ENCODE assay signal across 14 cellular contexts in genomic region chr6:165664553-165665383, GRCh38. TPM values are rescaled to one million over a fixed set of nuclear protein-coding genes. Genes with fewer than 3 reads are reported as not detected.
DNase-seq lines count a peak whose midpoint lies in the region; ATAC-seq and TF ChIP-seq lines count a peak whose summit lies in the region.
"Had no signal": no experiment of that assay in that cellular context is flagged by ENCODE, and none has a peak within 500 bp of the region (broad histone marks: within the 10 kb centered on the region; RNA-seq: fewer than 3 reads in every experiment).

No MANE protein-coding gene starts in this region.

- in situ Hi-C loops in astrocyte of the cerebellum (cut with HindIII; ENCODE audit: low sequenced_read_pairs) = no loop called here

- peaks cover 25% of the 10 kb centered on the region for H3K4me1 ChIP-seq in smooth muscle cell (ENCODE audit: low read depth)

- 6% methylated on average over 25 of the region's 25 CpGs for WGBS in smooth muscle cell (ENCODE audit: low lambda C conversion rate)

- TF ChIP-seq CTCF in astrocyte of the cerebellum (IDR thresholded peaks at IDR 0.05; ENCODE audit: low read depth, low read length, missing control alignments) (peak; percentile 32), kidney epithelial cell (IDR thresholded peaks at IDR 0.05; ENCODE audit: insufficient read depth, low read length, poor library complexity, severe bottlenecking) (no peak), smooth muscle cell (IDR thresholded peaks at IDR 0.05; ENCODE audit: borderline replicate concordance, insufficient read depth, poor library complexity, severe bottlenecking) (peak; percentile 6)

- H3K27ac ChIP-seq in smooth muscle cell (ENCODE audit: low read depth) = no peak overlapping the region
- H3K27ac ChIP-seq: 22Rv1, epithelial cell of prostate had no signal

- H3K27me3 ChIP-seq in kidney epithelial cell (ENCODE audit: control insufficient read depth, insufficient read depth, low read length) = peaks cover 5% of the 10 kb centered on the region
- peaks cover 90% of the 10 kb centered on the region for H3K27me3 ChIP-seq in smooth muscle cell (ENCODE audit: low read depth)

- no peak overlapping the region for H3K9ac ChIP-seq in smooth muscle cell (ENCODE audit: low read depth)

- H3K36me3 ChIP-seq in kidney epithelial cell (ENCODE audit: control insufficient read depth, insufficient read depth, low read length) (no peaks in the 10 kb centered on the region), smooth muscle cell (ENCODE audit: low read depth) (no peaks in the 10 kb centered on the region)

- H2AFZ ChIP-seq in smooth muscle cell (ENCODE audit: low read depth) = no peak overlapping the region

- H4K20me1 ChIP-seq in smooth muscle cell (ENCODE audit: low read depth) = peaks cover 3% of the 10 kb centered on the region

- H3K4me2 ChIP-seq in smooth muscle cell = peak overlapping the region; percentile 97

- H3K9me3 ChIP-seq in smooth muscle cell (replicated peaks; ENCODE audit: low read depth) = no peaks in the 10 kb centered on the region

- H3K79me2 ChIP-seq in smooth muscle cell (ENCODE audit: low read depth) = no peaks in the 10 kb centered on the region

- ATAC-seq in HG03025 (IDR thresholded peaks at IDR 0.05; ENCODE audit: low FRiP score, unreplicated experiment) = no peak
- ATAC-seq: activated naive CD8-positive, alpha-beta T cell treated with anti-CD3 and anti-CD28 coated beads, Interleukin-2, amount 50 U/mL, for 24 hours had no signal

- H3K4me3 ChIP-seq in astrocyte of the cerebellum (ENCODE audit: low read depth, low read length) = peak overlapping the region; percentile 61
- peak overlapping the region; percentile 90 for H3K4me3 ChIP-seq in kidney epithelial cell (ENCODE audit: low read depth, low read length)
- H3K4me3 ChIP-seq in smooth muscle cell = peak overlapping the region; percentile 60

- DNase-seq in DMS 273 (lab: John Stamatoyannopoulos, UW; ENCODE audit: unreplicated experiment) (peak; percentile 5), DMS 273 treated with DMSO at 0.1 percent for 48 hours (lab: John Stamatoyannopoulos, UW) (no peak), astrocyte of the cerebellum (ENCODE audit: low read depth) (no peak), kidney epithelial cell (ENCODE audit: low read depth) (no peak), smooth muscle cell (lab: John Stamatoyannopoulos, UW; ENCODE audit: unreplicated experiment) (no peak), mucosa of gallbladder (ENCODE audit: low spot score) (no peak), amniotic stem cell (lab: John Stamatoyannopoulos, UW) (no peak)
- DNase-seq: activated CD4-positive, alpha-beta memory T cell treated with anti-CD3 and anti-CD28 coated beads, Interleukin-2, amount 10 ng/mL, durations not matched to agents 7 days and 5 days; activated naive CD8-positive, alpha-beta T cell treated with anti-CD3 and anti-CD28 coated beads, Interleukin-2, amount 50 U/mL, for 24 hours; EL; MM.1S had no signal

- H3F3A ChIP-seq in smooth muscle cell (ENCODE audit: low read depth) = no peaks in the 10 kb centered on the region

RNA-seq across cellular contexts. Expression of gene PDE10A, which starts 1.7 kb away (rescaled TPM):
- total RNA-seq in kidney epithelial cell (13.0 and 13.3 TPM in 2 replicates), smooth muscle cell (5.6 and 7.1 TPM in 2 replicates), mucosa of gallbladder (29.0 TPM)
- 0.11 and 2.0 TPM in 2 replicates for polyA plus RNA-seq in smooth muscle cell
- total RNA-seq: activated CD4-positive, alpha-beta memory T cell treated with anti-CD3 and anti-CD28 coated beads, Interleukin-2, amount 10 ng/mL, durations not matched to agents 7 days and 5 days had no signal
